10 cellular contexts compared by ENCODE assay signal in the genomic region with DNA sequence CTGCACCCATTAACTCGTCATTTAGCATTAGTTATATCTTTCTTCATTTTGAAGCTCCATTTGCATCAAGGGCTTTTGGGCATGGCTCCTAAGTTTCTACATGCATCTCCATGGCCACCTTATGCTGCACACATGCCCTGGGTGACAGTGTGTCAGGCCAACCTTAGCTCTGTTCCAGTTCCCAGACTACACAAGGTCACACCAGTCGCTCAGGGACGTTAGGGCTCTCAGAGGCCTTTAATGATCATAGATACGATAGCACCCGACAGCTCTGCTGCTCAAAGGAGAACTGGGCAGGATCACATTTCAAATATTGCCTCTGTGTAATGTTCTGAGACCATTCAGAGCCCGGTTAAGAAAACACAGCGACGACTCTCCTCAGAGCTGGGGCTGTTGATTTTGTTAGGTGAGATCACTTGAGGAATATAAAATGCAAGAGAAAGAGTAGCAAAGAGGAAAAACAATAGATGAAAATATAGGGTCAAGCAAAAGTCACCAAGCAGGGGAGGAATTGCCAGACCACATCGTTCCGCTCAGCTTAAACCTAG.
DNase-seq lines count a peak whose midpoint lies in the region; ATAC-seq and TF ChIP-seq lines count a peak whose summit lies in the region.
"Had no signal": no experiment of that assay in that cellular context is flagged by ENCODE, and none has a peak within 500 bp of the region (broad histone marks: within the 10 kb centered on the region; RNA-seq: fewer than 3 reads in every experiment).

No MANE protein-coding gene starts in this region.

- WGBS in psoas muscle, 3 donors: 42 to 56% (median 45%) methylated on average over 10 of the region's 10 CpGs

- H3K79me2 ChIP-seq in DND-41 (ENCODE audit: insufficient read depth, low read length): no peaks in the 10 kb centered on the region

- H3K9me3 ChIP-seq in DND-41 (ENCODE audit: insufficient read depth, low read length, severe bottlenecking) (no peaks in the 10 kb centered on the region), left ventricle myocardium inferior (replicated peaks) (no peaks in the 10 kb centered on the region), psoas muscle (no peaks in the 10 kb centered on the region)

- H3K4me1 ChIP-seq in DND-41 (ENCODE audit: insufficient read depth, low read length): peaks cover 5% of the 10 kb centered on the region
- H3K4me1 ChIP-seq in left ventricle myocardium inferior: peaks cover 19% of the 10 kb centered on the region
- H3K4me1 ChIP-seq in psoas muscle: peaks cover 6% of the 10 kb centered on the region

- H3K4me3 ChIP-seq in DND-41 (ENCODE audit: low read depth in 1 of 2, low read length in 2 of 2) (no peak overlapping the region), left ventricle myocardium inferior (peak overlapping the region; percentile 12), psoas muscle (peak overlapping the region; percentile 13)

- no peaks in the 10 kb centered on the region for H4K20me1 ChIP-seq in DND-41 (ENCODE audit: insufficient read depth, low read length)

- H3K27me3 ChIP-seq in DND-41 (ENCODE audit: insufficient read depth, low read length, poor library complexity): no peaks in the 10 kb centered on the region
- no peaks in the 10 kb centered on the region for H3K27me3 ChIP-seq in left ventricle myocardium inferior (ENCODE audit: low read depth)
- H3K27me3 ChIP-seq in psoas muscle (ENCODE audit: insufficient read depth in 3 of 3, low read length in 2 of 3): no peaks in the 10 kb centered on the region

- H3K36me3 ChIP-seq in DND-41 (ENCODE audit: insufficient read depth, low read length) (no peaks in the 10 kb centered on the region), left ventricle myocardium inferior (no peaks in the 10 kb centered on the region), psoas muscle (ENCODE audit: insufficient read depth in 1 of 2, low read depth in 1 of 2) (no peaks in the 10 kb centered on the region)

- TF ChIP-seq CTCF in DND-41 (IDR thresholded peaks at IDR 0.05; ENCODE audit: borderline replicate concordance, extremely low read depth, low read length, poor library complexity, severe bottlenecking) (no peak), left ventricle myocardium inferior (IDR thresholded peaks at IDR 0.05; ENCODE audit: borderline replicate concordance) (no peak), psoas muscle (IDR thresholded peaks at IDR 0.05) (no peak)

- H3K9ac ChIP-seq in DND-41 (ENCODE audit: low read depth, low read length): no peak overlapping the region; the same call in 1 of the 2 replicates

- H3K9me3 Mint-ChIP-seq in activated T-helper 2 cell treated with anti-CD3 and anti-CD28 coated beads, Interferon-gamma antibody, Interleukin-2, Interleukin-4, amounts not matched to agents 10 μg/mL and 5 μg/mL and 100 μg/mL, durations not matched to agents 14 hours and 24 hours and 36 hours: no peaks in the 10 kb centered on the region
- H3K9me3 Mint-ChIP-seq: natural killer cell treated with Interleukin-12 subunit alpha and Interleukin-12 subunit beta and Interleukin-15 and Interleukin-18, amount 100 ng/mL, for 72 hours had no signal

- H3K27ac Mint-ChIP-seq in activated T-helper 2 cell treated with anti-CD3 and anti-CD28 coated beads, Interferon-gamma antibody, Interleukin-2, Interleukin-4, amounts not matched to agents 10 μg/mL and 5 μg/mL and 100 μg/mL, durations not matched to agents 14 hours and 24 hours and 36 hours: no peak overlapping the region
- H3K27ac Mint-ChIP-seq: activated CD8-positive, alpha-beta memory T cell treated with anti-CD3 and anti-CD28 coated beads, Interleukin-2, amount 10 ng/mL, durations not matched to agents 7 days and 5 days; natural killer cell treated with Interleukin-12 subunit alpha and Interleukin-12 subunit beta and Interleukin-15 and Interleukin-18, amount 100 ng/mL, for 72 hours had no signal

- H3K27me3 Mint-ChIP-seq in activated T-helper 2 cell treated with anti-CD3 and anti-CD28 coated beads, Interferon-gamma antibody, Interleukin-2, Interleukin-4, amounts not matched to agents 10 μg/mL and 5 μg/mL and 100 μg/mL, durations not matched to agents 14 hours and 24 hours and 36 hours (ENCODE audit: low read depth): peaks cover 6% of the 10 kb centered on the region

- H2AFZ ChIP-seq in DND-41 (ENCODE audit: low read depth, low read length): peak overlapping the region; percentile 60

- DNase-seq in DND-41: no peak
- DNase-seq in NCI-H510A treated with DMSO at 0.1 percent for 48 hours (lab: John Stamatoyannopoulos, UW): peak; percentile 53
- DNase-seq in left ventricle myocardium inferior: no peak
- no peak for DNase-seq in psoas muscle
- DNase-seq in DMS 273 (lab: John Stamatoyannopoulos, UW; ENCODE audit: unreplicated experiment): no peak
- DNase-seq in NCI-H69 (lab: John Stamatoyannopoulos, UW): no peak
- no peak for DNase-seq in activated T-helper 2 cell treated with anti-CD3 and anti-CD28 coated beads, Interferon-gamma antibody, Interleukin-2, Interleukin-4, amounts not matched to agents 10 μg/mL and 5 μg/mL and 100 μg/mL, durations not matched to agents 14 hours and 24 hours and 36 hours (ENCODE audit: low spot score)

- H3K4me1 Mint-ChIP-seq in activated T-helper 2 cell treated with anti-CD3 and anti-CD28 coated beads, Interferon-gamma antibody, Interleukin-2, Interleukin-4, amounts not matched to agents 10 μg/mL and 5 μg/mL and 100 μg/mL, durations not matched to agents 14 hours and 24 hours and 36 hours (ENCODE audit: low read depth): peaks cover 5% of the 10 kb centered on the region

- H3K4me3 Mint-ChIP-seq in activated T-helper 2 cell treated with anti-CD3 and anti-CD28 coated beads, Interferon-gamma antibody, Interleukin-2, Interleukin-4, amounts not matched to agents 10 μg/mL and 5 μg/mL and 100 μg/mL, durations not matched to agents 14 hours and 24 hours and 36 hours (ENCODE audit: low read depth): no peak overlapping the region
- H3K4me3 Mint-ChIP-seq: activated CD8-positive, alpha-beta memory T cell treated with anti-CD3 and anti-CD28 coated beads, Interleukin-2, amount 10 ng/mL, durations not matched to agents 7 days and 5 days; natural killer cell treated with Interleukin-12 subunit alpha and Interleukin-12 subunit beta and Interleukin-15 and Interleukin-18, amount 100 ng/mL, for 72 hours had no signal

- ATAC-seq in DND-41 (ENCODE audit: insufficient read depth, low read depth) (no peak), psoas muscle (peak; percentile 34 to 55 (median 47)), GM18520 (IDR thresholded peaks at IDR 0.05; ENCODE audit: unreplicated experiment) (no peak)

- no peaks in the 10 kb centered on the region for H3K36me3 Mint-ChIP-seq in activated T-helper 2 cell treated with anti-CD3 and anti-CD28 coated beads, Interferon-gamma antibody, Interleukin-2, Interleukin-4, amounts not matched to agents 10 μg/mL and 5 μg/mL and 100 μg/mL, durations not matched to agents 14 hours and 24 hours and 36 hours (ENCODE audit: low read depth)
- H3K36me3 Mint-ChIP-seq: activated CD8-positive, alpha-beta memory T cell treated with anti-CD3 and anti-CD28 coated beads, Interleukin-2, amount 10 ng/mL, durations not matched to agents 7 days and 5 days; natural killer cell treated with Interleukin-12 subunit alpha and Interleukin-12 subunit beta and Interleukin-15 and Interleukin-18, amount 100 ng/mL, for 72 hours had no signal

- H3K27ac ChIP-seq in DND-41 (ENCODE audit: low read length) (no peak overlapping the region), left ventricle myocardium inferior (replicated peaks) (peak overlapping the region; percentile 77), psoas muscle (peak overlapping the region; percentile 61)

- intact Hi-C loops in left ventricle myocardium inferior (cut with micrococcal nuclease): loop anchor here (10.0 kb wide), 1 partner anchor 889 kb away; no protein-coding TSS in a partner anchor
- intact Hi-C loops in psoas muscle (cut with DNase I): loop anchor here (5.0 to 10.0 kb wide), 3 partner anchors 729 to 891 kb away; no protein-coding TSS in a partner anchor
- intact Hi-C loops in activated T-helper 2 cell treated with anti-CD3 and anti-CD28 coated beads, Interferon-gamma antibody, Interleukin-2, Interleukin-4, amounts not matched to agents 10 μg/mL and 5 μg/mL and 100 μg/mL, durations not matched to agents 14 hours and 24 hours and 36 hours (cut with micrococcal nuclease): loop anchor here (1.0 to 10.0 kb wide), 8 partner anchors 70 to 883 kb away; no protein-coding TSS in a partner anchor

- H3K4me2 ChIP-seq in DND-41 (ENCODE audit: insufficient read depth, low read length): no peak overlapping the region

Comparison
In these comparisons a context has a peak if more than half of its experiments do, and no peak if none do; other contexts are left out.
1. ATAC-seq: peak in psoas muscle (4 of 4); none in DND-41 (single experiment) and GM18520 (single experiment).
2. H3K4me3 ChIP-seq: peak in left ventricle myocardium inferior (single experiment) and psoas muscle (single experiment); none in DND-41 (0 of 2).